ENCODE assay signal across 8 cellular contexts in genomic region chr1:156281281-156282142, GRCh38. TPM values are rescaled to one million over a fixed set of nuclear protein-coding genes. Genes with fewer than 3 reads are reported as not detected.
A peak's percentile ranks its signal among the peaks of the same experiment; 100 is the strongest.
DNase-seq lines count a peak whose midpoint lies in the region; ATAC-seq and TF ChIP-seq lines count a peak whose summit lies in the region.

No MANE protein-coding gene starts in this region.

- TF ChIP-seq CTCF in GM12875 (IDR thresholded peaks at IDR 0.05; ENCODE audit: borderline replicate concordance, insufficient read depth, low read depth, low read length) (peak; percentile 26; the same call in 1 of the 2 replicates), RWPE2 (IDR thresholded peaks at IDR 0.05; ENCODE audit: poor library complexity, severe bottlenecking) (no peak), astrocyte of the spinal cord (IDR thresholded peaks at IDR 0.05; ENCODE audit: low read depth, low read length) (no peak), kidney epithelial cell (IDR thresholded peaks at IDR 0.05; ENCODE audit: insufficient read depth, low read length, poor library complexity, severe bottlenecking) (no peak)

- in situ Hi-C loops in astrocyte of the spinal cord (cut with HindIII; ENCODE audit: low sequenced_read_pairs): no loop called here

- intact Hi-C loops in sciatic nerve (cut with DNase I): no loop called here

- H3K36me3 ChIP-seq in RWPE2 (ENCODE audit: low read depth): peaks cover 49% of the 10 kb centered on the region
- peaks cover 3% of the 10 kb centered on the region for H3K36me3 ChIP-seq in kidney epithelial cell (ENCODE audit: control insufficient read depth, insufficient read depth, low read length)

- ATAC-seq in HG02885 (IDR thresholded peaks at IDR 0.05; ENCODE audit: poor library complexity, unreplicated experiment) (peak; percentile 39), RWPE2 (ENCODE audit: low read depth) (no peak), sciatic nerve (no peak)

- H3K9me3 ChIP-seq in RWPE2 (ENCODE audit: severe bottlenecking): no peaks in the 10 kb centered on the region

- peak overlapping the region; percentile 91 for H3K4me3 ChIP-seq in GM12875 (ENCODE audit: low read depth, low read length)
- H3K4me3 ChIP-seq in RWPE2 (ENCODE audit: severe bottlenecking): peak overlapping the region; percentile 85
- H3K4me3 ChIP-seq in astrocyte of the spinal cord (ENCODE audit: low read depth, low read length): peak overlapping the region; percentile 90
- H3K4me3 ChIP-seq in kidney epithelial cell (ENCODE audit: low read depth, low read length): peak overlapping the region; percentile 71

- peak overlapping the region; percentile 65 for H3K27ac ChIP-seq in RWPE2 (ENCODE audit: poor library complexity, severe bottlenecking)

- peaks cover 14% of the 10 kb centered on the region for H3K4me1 ChIP-seq in RWPE2 (ENCODE audit: insufficient read depth, poor library complexity, severe bottlenecking)

- H3K27me3 ChIP-seq in RWPE2 (ENCODE audit: insufficient read depth, poor library complexity, severe bottlenecking) (no peaks in the 10 kb centered on the region), kidney epithelial cell (ENCODE audit: control insufficient read depth, insufficient read depth, low read length) (no peaks in the 10 kb centered on the region)

- DNase-seq in RWPE2 (ENCODE audit: low spot score) (no peak), astrocyte of the spinal cord (ENCODE audit: low read depth, low spot score) (peak; percentile 17), kidney epithelial cell (ENCODE audit: low read depth) (no peak), sciatic nerve (ENCODE audit: low spot score) (no peak), NCI-H187 (lab: John Stamatoyannopoulos, UW) (no peak)
- peak in 2 of 3 experiments; percentile 15 to 51 for DNase-seq in stimulated activated CD4-positive, alpha-beta T cell treated with anti-CD3 and anti-CD28 coated beads, TNF-alpha, amount 100 ng/mL, for 24 hours (ENCODE audit: low read depth in 3 of 3)

RNA-seq across cellular contexts. Expression of gene SMG5, which starts 1.1 kb away (rescaled TPM):
- 84.4 and 88.7 TPM in 2 replicates for total RNA-seq in kidney epithelial cell
- 64.0 TPM for total RNA-seq in sciatic nerve

RNA-seq across cellular contexts. Expression of gene TMEM79, which starts 2.6 kb away (rescaled TPM):
- total RNA-seq in kidney epithelial cell: 1.9 and 3.0 TPM in 2 replicates
- 3.1 TPM for total RNA-seq in sciatic nerve

RNA-seq across cellular contexts. Expression of gene GLMP, which starts 14.0 kb away (rescaled TPM):
- 91.5 and 104 TPM in 2 replicates for total RNA-seq in kidney epithelial cell
- 39.0 TPM for total RNA-seq in sciatic nerve

RNA-seq across cellular contexts. Expression of gene VHLL, which starts 17.6 kb away (rescaled TPM):
- total RNA-seq in kidney epithelial cell (not detected in 2 replicates), sciatic nerve (not detected)

RNA-seq across cellular contexts. Expression of gene PAQR6, which starts 33.7 kb away (rescaled TPM):
- total RNA-seq in kidney epithelial cell: 2.5 TPM in 2 replicates
- 48.9 TPM for total RNA-seq in sciatic nerve

Comparison
In these comparisons a context has a peak if more than half of its experiments do, and no peak if none do; other contexts are left out.
1. DNase-seq: peak in astrocyte of the spinal cord (single experiment) and stimulated activated CD4-positive, alpha-beta T cell treated with anti-CD3 and anti-CD28 coated beads, TNF-alpha, amount 100 ng/mL, for 24 hours (2 of 3); none in RWPE2 (single experiment), kidney epithelial cell (single experiment), sciatic nerve (single experiment) and NCI-H187 (0 of 2).
2. Peak in every context shown above with its lines, with median percentiles within 50 percentile points of each other: H3K4me3 ChIP-seq.